In genomic region chr7:142711722-142712616, GRCh38 we compare ENCODE assay signal across 8 cellular contexts. TPM values are rescaled to one million over a fixed set of nuclear protein-coding genes. Genes with fewer than 3 reads are reported as not detected.
DNase-seq lines count a peak whose midpoint lies in the region; ATAC-seq and TF ChIP-seq lines count a peak whose summit lies in the region.

No MANE protein-coding gene starts in this region.

- H3K27ac ChIP-seq in GM23338 (ENCODE audit: low read depth) (no peak overlapping the region; the same call in 1 of the 2 replicates), dorsolateral prefrontal cortex (no peak overlapping the region), parathyroid adenoma (no peak overlapping the region)

- no peaks in the 10 kb centered on the region for H3F3A ChIP-seq in GM23338 (replicated peaks; ENCODE audit: low read depth)

- no peaks in the 10 kb centered on the region for H3K9me3 ChIP-seq in parathyroid adenoma (ENCODE audit: control insufficient read depth, low read length)

- H3K27me3 ChIP-seq in GM23338 (ENCODE audit: insufficient read depth) (no peaks in the 10 kb centered on the region), dorsolateral prefrontal cortex (peaks cover 0 to 17% (median 0%) of the 10 kb centered on the region in 45 donors), parathyroid adenoma (ENCODE audit: control insufficient read depth, insufficient read depth, low read length) (no peaks in the 10 kb centered on the region)

- H3K4me3 ChIP-seq in GM23338 (no peak overlapping the region), dorsolateral prefrontal cortex (no peak overlapping the region), parathyroid adenoma (ENCODE audit: low read depth, low read length) (no peak overlapping the region)

- peaks cover 37% of the 10 kb centered on the region for H3K4me1 Mint-ChIP-seq in GM23338

- peak; percentile 5 for DNase-seq in COLO668 (lab: John Stamatoyannopoulos, UW; ENCODE audit: unreplicated experiment)
- DNase-seq in GM23338 (ENCODE audit: low spot score), result peak; percentile 58
- peak; percentile 10 for DNase-seq in SK-N-DZ (ENCODE audit: low spot score)
- DNase-seq in dorsolateral prefrontal cortex, result peak in 1 of 10 donors; percentile 21
- no peak for DNase-seq in NCI-H2029 (lab: John Stamatoyannopoulos, UW)
- DNase-seq in NCI-H446 treated with DMSO at 0.1 percent for 48 hours (lab: John Stamatoyannopoulos, UW), result no peak

- H3K4me3 Mint-ChIP-seq in GM23338, result no peak overlapping the region

- H3K36me3 ChIP-seq in GM23338 (ENCODE audit: insufficient read depth) (no peaks in the 10 kb centered on the region), parathyroid adenoma (ENCODE audit: control insufficient read depth, insufficient read depth, low read length) (no peaks in the 10 kb centered on the region)

- peak; percentile 58 to 87 for TF ChIP-seq CTCF in GM23338 (conservative IDR thresholded peaks at IDR 0.05; ENCODE audit: low read depth in 2 of 2)
- peak in 54 of 56 donors; percentile 11 to 59 (median 41) for TF ChIP-seq CTCF in dorsolateral prefrontal cortex (IDR thresholded peaks at IDR 0.05 in 54 of 56, conservative IDR thresholded peaks at IDR 0.05 in 2 of 56; ENCODE audit: low read depth in 1 of 56, partially characterized antibody in 56 of 56)
- peak; percentile 50 for TF ChIP-seq CTCF in parathyroid adenoma (IDR thresholded peaks at IDR 0.05)

- no peaks in the 10 kb centered on the region for H4K20me1 ChIP-seq in GM23338 (replicated peaks; ENCODE audit: insufficient read depth)

- no peaks in the 10 kb centered on the region; the same call in 2 of the 3 replicates for H3K9me3 Mint-ChIP-seq in GM23338

- peaks cover 8% of the 10 kb centered on the region for H3K9me2 ChIP-seq in GM23338 (ENCODE audit: insufficient read depth)

- H3K27ac Mint-ChIP-seq in GM23338, result no peak overlapping the region

- peak overlapping the region; percentile 18; the same call in 1 of the 2 replicates for H2AFZ ChIP-seq in GM23338
- H2AFZ ChIP-seq in parathyroid adenoma, result no peak overlapping the region

- H3K4me2 ChIP-seq in GM23338 (peak overlapping the region; percentile 36; the same call in 1 of the 2 replicates), parathyroid adenoma (ENCODE audit: low read length) (no peak overlapping the region)

- H3K9ac ChIP-seq in parathyroid adenoma, result no peak overlapping the region

- ATAC-seq in GM23338 (peak; percentile 75), GM21528 (IDR thresholded peaks at IDR 0.05; ENCODE audit: low FRiP score, unreplicated experiment) (no peak)

- intact Hi-C loops in dorsolateral prefrontal cortex (cut with DNase I), result no loop called here

- H3K4me1 ChIP-seq in GM23338 (ENCODE audit: insufficient read depth) (peaks cover 38% of the 10 kb centered on the region), parathyroid adenoma (no peaks in the 10 kb centered on the region)

- H3K36me3 Mint-ChIP-seq in GM23338 (ENCODE audit: low read depth), result no peaks in the 10 kb centered on the region

- no peaks in the 10 kb centered on the region for H3K27me3 Mint-ChIP-seq in GM23338 (ENCODE audit: insufficient read depth, low read depth, poor library complexity)

- H3K79me2 ChIP-seq in GM23338 (replicated peaks; ENCODE audit: insufficient read depth) (no peaks in the 10 kb centered on the region), parathyroid adenoma (no peaks in the 10 kb centered on the region)

TF ChIP-seq in GM23338, 12 proteins besides CTCF, POLR2A, EP300 and RAD21:
- TF ChIP-seq ZNF462 (CRISPR knock-in tag; IDR thresholded peaks at IDR 0.05), result no peak
- TF ChIP-seq CREB1 (CRISPR knock-in tag; IDR thresholded peaks at IDR 0.05; ENCODE audit: low read depth), result no peak

RNA-seq across cellular contexts. Expression of gene PRSS1, which starts 37.3 kb away (rescaled TPM):
- total RNA-seq in GM23338 (2014; rRNA removed; shearing (Covaris generic)), result not detected in 2 replicates
- not detected in 2 replicates for polyA plus RNA-seq in GM23338 (2016; fragmentation: Nextera tagmentation; extraction: Ambion mirVana)
- polyA plus RNA-seq in SK-N-DZ (2014; cell fraction: cytosol; rRNA removed), result not detected in 2 replicates
- not detected in 2 replicates for polyA plus RNA-seq in SK-N-DZ (2014; cell fraction: nucleus; rRNA removed)
- total RNA-seq in dorsolateral prefrontal cortex, result not detected

RNA-seq across cellular contexts. Expression of gene PRSS2, which starts 58.8 kb away (rescaled TPM):
- not detected in 2 replicates for total RNA-seq in GM23338 (2014; rRNA removed; shearing (Covaris generic))
- not detected in 2 replicates for polyA plus RNA-seq in GM23338 (2016; fragmentation: Nextera tagmentation; extraction: Ambion mirVana)
- not detected in 2 replicates for polyA plus RNA-seq in SK-N-DZ (2014; cell fraction: cytosol; rRNA removed)
- polyA plus RNA-seq in SK-N-DZ (2014; cell fraction: nucleus; rRNA removed), result not detected in 2 replicates
- not detected for total RNA-seq in dorsolateral prefrontal cortex

Comparison
In these comparisons a context has a peak if more than half of its experiments do, and no peak if none do; other contexts are left out.
1. DNase-seq: peak in COLO668 (single experiment), GM23338 (single experiment) and SK-N-DZ (single experiment); none in NCI-H2029 (single experiment) and NCI-H446 treated with DMSO at 0.1 percent for 48 hours (single experiment).
2. Peak in every context shown above with its lines, with median percentiles within 50 percentile points of each other: CTCF ChIP-seq.